ENCODE assay signal across 17 cellular contexts in the genomic region with DNA sequence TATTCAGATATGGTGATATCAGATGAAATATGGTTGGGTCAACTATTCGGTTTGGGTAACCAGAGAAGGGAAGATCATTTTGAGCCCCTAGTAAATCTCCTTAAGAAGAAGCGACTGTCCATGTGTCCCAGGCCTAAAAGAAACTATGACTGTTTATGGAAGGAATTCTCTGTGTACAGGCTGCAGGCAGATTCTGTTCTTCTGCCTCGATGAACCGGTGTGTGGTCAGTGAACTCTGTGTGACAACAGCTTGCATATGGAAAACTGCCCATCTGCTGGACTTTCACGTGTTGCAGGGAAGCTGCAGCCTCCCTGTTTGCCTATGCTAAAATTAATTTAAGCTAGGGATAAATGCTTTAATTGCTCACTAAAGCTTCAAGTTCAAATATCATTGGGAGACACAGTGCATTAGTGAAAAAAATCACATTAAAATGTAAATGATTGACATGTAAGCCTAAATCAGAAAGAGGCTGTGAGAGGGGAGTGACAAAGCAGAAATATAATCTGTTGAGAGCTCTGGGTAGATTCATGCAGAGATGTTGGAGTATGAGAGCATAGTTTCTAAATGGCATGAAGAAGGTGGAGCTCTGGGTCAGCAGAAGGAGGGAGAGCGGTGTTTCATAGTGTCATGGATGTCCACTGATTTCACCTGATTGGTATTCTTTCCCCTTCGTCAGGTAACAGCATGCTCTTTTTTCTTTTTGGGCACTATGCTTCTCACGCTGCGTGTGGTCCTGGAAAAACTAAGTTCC.
"Had no signal": no experiment of that assay in that cellular context is flagged by ENCODE, and none has a peak within 500 bp of the region (broad histone marks: within the 10 kb centered on the region; RNA-seq: fewer than 3 reads in every experiment).

No MANE protein-coding gene starts in this region.

- H3K27me3 Mint-ChIP-seq: dendritic cell treated with granulocyte-macrophage colony-stimulating factor and Interleukin-4, amounts not matched to agents 40 ng/mL and 50 ng/mL, for 4 days had no signal

- H3K27ac Mint-ChIP-seq: activated CD4-positive, alpha-beta memory T cell treated with anti-CD3 and anti-CD28 coated beads for 36 hours; activated CD8-positive, alpha-beta memory T cell treated with anti-CD3 and anti-CD28 coated beads, Interleukin-2, amount 10 ng/mL, durations not matched to agents 7 days and 5 days; activated naive CD4-positive, alpha-beta T cell treated with anti-CD3 and anti-CD28 coated beads, Interleukin-2, amount 10 ng/mL, durations not matched to agents 7 days and 5 days; activated T-cell treated with anti-CD3 and anti-CD28 coated beads, Interleukin-2, amount 50 U/mL, for 24 hours; dendritic cell treated with granulocyte-macrophage colony-stimulating factor and Interleukin-4, amounts not matched to agents 40 ng/mL and 50 ng/mL, for 4 days; effector memory CD8-positive, alpha-beta T cell; naive thymus-derived CD8-positive, alpha-beta T cell; stimulated activated naive CD8-positive, alpha-beta T cell treated with anti-CD3 and anti-CD28 coated beads, Interleukin-15, amount 100 ng/mL, for 72 hours had no signal

- H3K4me1 Mint-ChIP-seq: activated CD8-positive, alpha-beta memory T cell treated with anti-CD3 and anti-CD28 coated beads, Interleukin-2, amount 10 ng/mL, durations not matched to agents 7 days and 5 days; activated naive CD4-positive, alpha-beta T cell treated with anti-CD3 and anti-CD28 coated beads, Interleukin-2, amount 10 ng/mL, durations not matched to agents 7 days and 5 days; central memory CD8-positive, alpha-beta T cell; naive thymus-derived CD8-positive, alpha-beta T cell; stimulated activated naive CD8-positive, alpha-beta T cell treated with anti-CD3 and anti-CD28 coated beads, Interleukin-15, amount 100 ng/mL, for 72 hours had no signal

- DNase-seq: activated CD4-positive, alpha-beta memory T cell treated with anti-CD3 and anti-CD28 coated beads for 36 hours; activated CD8-positive, alpha-beta memory T cell treated with anti-CD3 and anti-CD28 coated beads, Interleukin-2, amount 10 ng/mL, durations not matched to agents 7 days and 5 days; activated naive CD4-positive, alpha-beta T cell treated with anti-CD3 and anti-CD28 coated beads, Interleukin-2, amount 10 ng/mL, durations not matched to agents 7 days and 5 days; activated T-cell treated with anti-CD3 and anti-CD28 coated beads, Interleukin-2, amount 50 U/mL, for 24 hours; effector memory CD8-positive, alpha-beta T cell; left lung; mucosa of descending colon; naive thymus-derived CD8-positive, alpha-beta T cell; stimulated activated CD4-positive, alpha-beta T cell treated with anti-CD3 and anti-CD28 coated beads, Interleukin-1b, Interleukin-23, amount 100 ng/mL, for 48 hours; stimulated activated naive CD8-positive, alpha-beta T cell treated with anti-CD3 and anti-CD28 coated beads, Interleukin-15, amount 100 ng/mL, for 72 hours; T-helper 1 cell; upper lobe of right lung had no signal

- ATAC-seq: activated CD8-positive, alpha-beta memory T cell treated with anti-CD3 and anti-CD28 coated beads, Interleukin-2, amount 10 ng/mL, durations not matched to agents 7 days and 5 days; effector memory CD8-positive, alpha-beta T cell; left lung; mucosa of descending colon; naive thymus-derived CD8-positive, alpha-beta T cell; sciatic nerve; stimulated activated naive CD8-positive, alpha-beta T cell treated with anti-CD3 and anti-CD28 coated beads, Interleukin-15, amount 100 ng/mL, for 72 hours; upper lobe of right lung had no signal

- H3K36me3 ChIP-seq: left lung, upper lobe of right lung had no signal

- H3K4me1 ChIP-seq: left lung, upper lobe of right lung had no signal

- H3K4me3 Mint-ChIP-seq: activated CD4-positive, alpha-beta memory T cell treated with anti-CD3 and anti-CD28 coated beads for 36 hours; activated CD8-positive, alpha-beta memory T cell treated with anti-CD3 and anti-CD28 coated beads, Interleukin-2, amount 10 ng/mL, durations not matched to agents 7 days and 5 days; activated naive CD4-positive, alpha-beta T cell treated with anti-CD3 and anti-CD28 coated beads, Interleukin-2, amount 10 ng/mL, durations not matched to agents 7 days and 5 days; activated T-cell treated with anti-CD3 and anti-CD28 coated beads, Interleukin-2, amount 50 U/mL, for 24 hours; central memory CD8-positive, alpha-beta T cell; dendritic cell treated with granulocyte-macrophage colony-stimulating factor and Interleukin-4, amounts not matched to agents 40 ng/mL and 50 ng/mL, for 4 days; effector memory CD8-positive, alpha-beta T cell; naive thymus-derived CD8-positive, alpha-beta T cell; stimulated activated naive CD8-positive, alpha-beta T cell treated with anti-CD3 and anti-CD28 coated beads, Interleukin-15, amount 100 ng/mL, for 72 hours had no signal

- H3K36me3 Mint-ChIP-seq: activated CD4-positive, alpha-beta memory T cell treated with anti-CD3 and anti-CD28 coated beads for 36 hours; activated CD8-positive, alpha-beta memory T cell treated with anti-CD3 and anti-CD28 coated beads, Interleukin-2, amount 10 ng/mL, durations not matched to agents 7 days and 5 days; activated naive CD4-positive, alpha-beta T cell treated with anti-CD3 and anti-CD28 coated beads, Interleukin-2, amount 10 ng/mL, durations not matched to agents 7 days and 5 days had no signal

- H3K9me3 ChIP-seq: mucosa of descending colon had no signal

- H3K4me3 ChIP-seq: left lung, mucosa of descending colon, upper lobe of right lung had no signal

- H3K9me3 Mint-ChIP-seq: activated naive CD4-positive, alpha-beta T cell treated with anti-CD3 and anti-CD28 coated beads, Interleukin-2, amount 10 ng/mL, durations not matched to agents 7 days and 5 days had no signal

- H3K27ac ChIP-seq: epithelial cell of prostate, left lung, upper lobe of right lung, VCaP had no signal

- H3K27me3 ChIP-seq: left lung, upper lobe of right lung had no signal
